11 cellular contexts compared by ENCODE assay signal in the genomic region with DNA sequence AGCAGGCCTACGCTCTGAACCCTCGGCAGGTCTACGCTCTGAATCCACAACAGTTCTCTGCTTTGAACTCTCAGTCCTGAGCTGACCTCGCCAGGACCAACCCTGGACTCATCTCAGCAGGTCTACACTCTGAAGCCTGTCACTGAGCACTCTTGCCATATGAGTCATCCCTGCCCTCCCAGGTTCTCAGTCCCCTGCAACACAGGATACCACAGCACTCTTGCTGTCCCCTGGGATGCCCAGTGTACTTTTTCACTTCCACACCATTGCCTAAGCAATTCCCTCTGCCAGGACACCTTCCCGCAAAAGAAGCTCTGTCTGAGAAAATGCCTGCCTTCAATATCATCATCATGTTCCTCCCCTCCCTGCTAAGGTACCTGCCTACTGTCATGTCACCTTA.
A peak's percentile ranks its signal among the peaks of the same experiment; 100 is the strongest.
DNase-seq lines count a peak whose midpoint lies in the region; ATAC-seq and FAIRE-seq lines count a peak whose summit lies in the region.
"Had no signal": no experiment of that assay in that cellular context is flagged by ENCODE, and none has a peak within 500 bp of the region (broad histone marks: within the 10 kb centered on the region; RNA-seq: fewer than 3 reads in every experiment).

No MANE protein-coding gene starts in this region.

- peak overlapping the region; percentile 77 for H3K27ac ChIP-seq in angular gyrus (ENCODE audit: low read depth, low read length)
- H3K27ac ChIP-seq: ovary had no signal

- H3K36me3 Mint-ChIP-seq in stimulated activated naive CD8-positive, alpha-beta T cell treated with anti-CD3 and anti-CD28 coated beads, Interleukin-15, Interleukin-2, amounts not matched to agents 100 ng/mL and 50 ng/mL, for 24 hours (ENCODE audit: low read depth): peaks cover 50% of the 10 kb centered on the region

- no peaks in the 10 kb centered on the region for H3K27me3 Mint-ChIP-seq in stimulated activated naive CD8-positive, alpha-beta T cell treated with anti-CD3 and anti-CD28 coated beads, Interleukin-15, Interleukin-2, amounts not matched to agents 100 ng/mL and 50 ng/mL, for 24 hours
- H3K27me3 Mint-ChIP-seq: T-cell had no signal

- no peaks in the 10 kb centered on the region for H3K9me3 Mint-ChIP-seq in stimulated activated naive CD8-positive, alpha-beta T cell treated with anti-CD3 and anti-CD28 coated beads, Interleukin-15, Interleukin-2, amounts not matched to agents 100 ng/mL and 50 ng/mL, for 24 hours
- H3K9me3 Mint-ChIP-seq: T-cell had no signal

- no peak for ATAC-seq in stimulated activated naive CD8-positive, alpha-beta T cell treated with anti-CD3 and anti-CD28 coated beads, Interleukin-15, Interleukin-2, amounts not matched to agents 100 U/mL and 50 U/mL, for 24 hours
- ATAC-seq in HG03064 (IDR thresholded peaks at IDR 0.05; ENCODE audit: low read depth, unreplicated experiment): peak; percentile 82
- ATAC-seq in HG03439 (IDR thresholded peaks at IDR 0.05; ENCODE audit: unreplicated experiment): no peak
- ATAC-seq: T-cell had no signal

- no peak for DNase-seq in stimulated activated naive CD8-positive, alpha-beta T cell treated with anti-CD3 and anti-CD28 coated beads, Interleukin-15, Interleukin-2, amounts not matched to agents 100 U/mL and 50 U/mL, for 24 hours
- DNase-seq in urothelium cell line (ENCODE audit: low spot score): peak; percentile 37
- DNase-seq in NCI-H526 (lab: John Stamatoyannopoulos, UW): no peak
- no peak for DNase-seq in DMS53 treated with DMSO at 0.1 percent for 48 hours (lab: John Stamatoyannopoulos, UW; ENCODE audit: unreplicated experiment)
- DNase-seq: heart right ventricle, ovary, T-cell had no signal

- peak; percentile 23 for FAIRE-seq in urothelium cell line (lab: Jason Lieb, UNC)

- peak overlapping the region; percentile 22 for H3K4me3 Mint-ChIP-seq in stimulated activated naive CD8-positive, alpha-beta T cell treated with anti-CD3 and anti-CD28 coated beads, Interleukin-15, Interleukin-2, amounts not matched to agents 100 ng/mL and 50 ng/mL, for 24 hours
- H3K4me3 Mint-ChIP-seq: T-cell had no signal

- H3K4me1 Mint-ChIP-seq in stimulated activated naive CD8-positive, alpha-beta T cell treated with anti-CD3 and anti-CD28 coated beads, Interleukin-15, Interleukin-2, amounts not matched to agents 100 ng/mL and 50 ng/mL, for 24 hours (ENCODE audit: low read depth): no peaks in the 10 kb centered on the region

- peak overlapping the region; percentile 23 for H3K27ac Mint-ChIP-seq in stimulated activated naive CD8-positive, alpha-beta T cell treated with anti-CD3 and anti-CD28 coated beads, Interleukin-15, Interleukin-2, amounts not matched to agents 100 ng/mL and 50 ng/mL, for 24 hours
